ENCODE assay signal across 23 cellular contexts in genomic region chr17:78335176-78335575, GRCh38. TPM values are rescaled to one million over a fixed set of nuclear protein-coding genes. Genes with fewer than 3 reads are reported as not detected.
DNase-seq lines count a peak whose midpoint lies in the region; ATAC-seq, FAIRE-seq and TF ChIP-seq lines count a peak whose summit lies in the region.
"Had no signal": no experiment of that assay in that cellular context is flagged by ENCODE, and none has a peak within 500 bp of the region (broad histone marks: within the 10 kb centered on the region; RNA-seq: fewer than 3 reads in every experiment).

No MANE protein-coding gene starts in this region.

- H3K36me3 Mint-ChIP-seq in CD4-positive, alpha-beta memory T cell = no peaks in the 10 kb centered on the region
- H3K36me3 Mint-ChIP-seq in astrocyte (ENCODE audit: low read depth, unreplicated experiment) = no peaks in the 10 kb centered on the region

- no TSS peak for BruUV-seq in HCT116 (replicated peaks; lab: Mats Ljungman, UMichigan)

- TF ChIP-seq CTCF in HCT116 (IDR thresholded peaks at IDR 0.05 in 2 of 3, conservative IDR thresholded peaks at IDR 0.05 in 1 of 3; ENCODE audit: borderline replicate concordance in 1 of 3, insufficient read depth in 1 of 3, low read depth in 2 of 3, low read length in 2 of 3) (no peak), astrocyte (IDR thresholded peaks at IDR 0.05; ENCODE audit: insufficient read depth, low read depth, low read length) (no peak)

- no peaks in the 10 kb centered on the region for H3K9me3 Mint-ChIP-seq in CD4-positive, alpha-beta memory T cell
- peaks cover 3% of the 10 kb centered on the region for H3K9me3 Mint-ChIP-seq in astrocyte (ENCODE audit: unreplicated experiment)
- H3K9me3 Mint-ChIP-seq: activated CD4-positive, alpha-beta T cell treated with anti-CD3 and anti-CD28 coated beads, Interleukin-2, amount 10 ng/mL, durations not matched to agents 24 days and 14 days; stimulated activated naive CD8-positive, alpha-beta T cell treated with anti-CD3 and anti-CD28 coated beads, Interleukin-15, amount 100 ng/mL, for 72 hours had no signal

- peaks cover 45% of the 10 kb centered on the region for H3K4me1 ChIP-seq in CD4-positive, alpha-beta memory T cell (ENCODE audit: insufficient read depth, low read length)
- H3K4me1 ChIP-seq in HCT116 (ENCODE audit: control insufficient read depth in 1 of 2, insufficient read depth in 2 of 2, low read length in 2 of 2) = peaks cover 57 to 90% of the 10 kb centered on the region in 2 experiments
- peaks cover 30% of the 10 kb centered on the region for H3K4me1 ChIP-seq in astrocyte (ENCODE audit: insufficient read depth, low read length)
- H3K4me1 ChIP-seq in mucosa of stomach (ENCODE audit: control insufficient read depth, insufficient read depth, low read length) = peaks cover 46% of the 10 kb centered on the region
- H3K4me1 ChIP-seq: left ventricle myocardium inferior, pancreas had no signal

- no peak overlapping the region for H2AFZ ChIP-seq in HCT116 (ENCODE audit: low read depth, low read length, poor library complexity, severe bottlenecking)
- no peak overlapping the region for H2AFZ ChIP-seq in astrocyte (ENCODE audit: low read depth, low read length)

- H3K27ac ChIP-seq in CD4-positive, alpha-beta memory T cell (ENCODE audit: low read depth, low read length) = no peak overlapping the region
- H3K27ac ChIP-seq in HCT116 (ENCODE audit: low read depth, low read length) (peak overlapping the region; percentile 32; the same call in 1 of the 2 replicates), astrocyte (ENCODE audit: low read depth, low read length) (peak overlapping the region; percentile 79)
- H3K27ac ChIP-seq: left ventricle myocardium inferior, pancreas, upper lobe of right lung had no signal

- H3K4me1 Mint-ChIP-seq in CD4-positive, alpha-beta memory T cell = peaks cover 26 to 74% (median 47%) of the 10 kb centered on the region in 4 donors
- peaks cover 24% of the 10 kb centered on the region for H3K4me1 Mint-ChIP-seq in astrocyte (ENCODE audit: low read depth, unreplicated experiment)

- no peak overlapping the region for H3K4me3 ChIP-seq in CD4-positive, alpha-beta memory T cell (ENCODE audit: low read length in 2 of 2)
- H3K4me3 ChIP-seq in HCT116 (replicated peaks in 1 of 2; ENCODE audit: low read depth in 1 of 2, low read length in 2 of 2) (peak overlapping the region in 1 of 2 experiments; percentile 26; a peak in 1 of 4 replicates), astrocyte (ENCODE audit: insufficient read depth, low read depth, low read length) (no peak overlapping the region), mucosa of stomach (ENCODE audit: low read length) (no peak overlapping the region)
- H3K4me3 ChIP-seq: left ventricle myocardium inferior, pancreas, upper lobe of right lung had no signal

- no peaks in the 10 kb centered on the region for H3K27me3 Mint-ChIP-seq in CD4-positive, alpha-beta memory T cell
- no peaks in the 10 kb centered on the region for H3K27me3 Mint-ChIP-seq in astrocyte (ENCODE audit: low read depth, unreplicated experiment)
- H3K27me3 Mint-ChIP-seq: B cell; stimulated activated naive CD8-positive, alpha-beta T cell treated with anti-CD3 and anti-CD28 coated beads, Interleukin-15, amount 100 ng/mL, for 72 hours had no signal

- no peaks in the 10 kb centered on the region for H4K20me1 ChIP-seq in HCT116 (ENCODE audit: insufficient read depth)
- H4K20me1 ChIP-seq in astrocyte (ENCODE audit: insufficient read depth, low read length) = no peaks in the 10 kb centered on the region

- H3K9me3 ChIP-seq in CD4-positive, alpha-beta memory T cell (ENCODE audit: control insufficient read depth in 1 of 2, low read length in 2 of 2) = no peaks in the 10 kb centered on the region
- H3K9me3 ChIP-seq in HCT116 (ENCODE audit: control insufficient read depth in 1 of 2, insufficient read depth in 1 of 2, low read depth in 1 of 2, low read length in 2 of 2) (no peaks in the 10 kb centered on the region), astrocyte (ENCODE audit: insufficient read depth, low read depth, low read length) (no peaks in the 10 kb centered on the region), mucosa of stomach (ENCODE audit: control insufficient read depth, low read length) (no peaks in the 10 kb centered on the region)
- H3K9me3 ChIP-seq: left ventricle myocardium inferior, pancreas, upper lobe of right lung had no signal

- H3K9ac ChIP-seq in HCT116 (ENCODE audit: low read length) = peak overlapping the region; percentile 44
- peak overlapping the region; percentile 49 for H3K9ac ChIP-seq in astrocyte (ENCODE audit: low read length)
- peak overlapping the region; percentile 59 for H3K9ac ChIP-seq in mucosa of stomach (ENCODE audit: low read length)

- no peak for FAIRE-seq in astrocyte (lab: Jason Lieb, UNC)
- FAIRE-seq: D721Med, GM19239, pancreas had no signal

- H3K79me2 ChIP-seq in HCT116 (ENCODE audit: insufficient read depth, low read length) (no peaks in the 10 kb centered on the region), astrocyte (ENCODE audit: insufficient read depth, low read length) (no peaks in the 10 kb centered on the region)

- no peak for TF ChIP-seq POLR2A in HCT116 (IDR thresholded peaks at IDR 0.05; ENCODE audit: borderline replicate concordance, extremely low read depth, insufficient read depth, insufficient read length)

- H3K27ac Mint-ChIP-seq in CD4-positive, alpha-beta memory T cell = peak overlapping the region in 4 of 7 donors; percentile 13 to 70 (median 55)
- no peak overlapping the region for H3K27ac Mint-ChIP-seq in astrocyte (ENCODE audit: unreplicated experiment)
- H3K27ac Mint-ChIP-seq: activated CD4-positive, alpha-beta T cell treated with anti-CD3 and anti-CD28 coated beads, Interleukin-2, amount 10 ng/mL, durations not matched to agents 24 days and 14 days had no signal

- POLR2A ChIA-PET in CD4-positive, alpha-beta memory T cell (lab: Charles Lee; ENCODE audit: partially characterized antibody) = interaction anchor here (1.2 to 1.4 kb wide), 2 partner anchors 10 to 194 kb away, joined by 3 read pairs; no protein-coding TSS in a partner anchor
- POLR2A ChIA-PET in HCT116 (lab: Charles Lee) = interaction anchor here (0.9 to 1.7 kb wide), 7 partner anchors 7 to 25 kb away, joined by 3 to 8 read pairs (median 3); partner anchors contain the start of gene SOCS3

- no peaks in the 10 kb centered on the region for H3K27me3 ChIP-seq in CD4-positive, alpha-beta memory T cell (ENCODE audit: insufficient read depth, low read length)
- H3K27me3 ChIP-seq in HCT116 (ENCODE audit: insufficient read depth, low read length) (no peaks in the 10 kb centered on the region), astrocyte (ENCODE audit: insufficient read depth, low read length) (no peaks in the 10 kb centered on the region), mucosa of stomach (ENCODE audit: control insufficient read depth, insufficient read depth, low read length) (no peaks in the 10 kb centered on the region)
- H3K27me3 ChIP-seq: pancreas, upper lobe of right lung had no signal

- CTCF ChIA-PET in CD4-positive, alpha-beta memory T cell (lab: Charles Lee; ENCODE audit: partially characterized antibody) = interaction anchor here (1.3 to 2.3 kb wide), 5 partner anchors 18 to 83 kb away, joined by 3 to 9 read pairs (median 4); no protein-coding TSS in a partner anchor
- CTCF ChIA-PET in HCT116 (lab: Charles Lee) = interaction anchor here (1.5 kb wide), 4 partner anchors 15 to 87 kb away, joined by 3 to 8 read pairs (median 3); no protein-coding TSS in a partner anchor

- H3K4me3 Mint-ChIP-seq in CD4-positive, alpha-beta memory T cell = no peak overlapping the region
- H3K4me3 Mint-ChIP-seq in astrocyte (ENCODE audit: unreplicated experiment) = no peak overlapping the region
- H3K4me3 Mint-ChIP-seq: activated CD4-positive, alpha-beta T cell treated with anti-CD3 and anti-CD28 coated beads, Interleukin-2, amount 10 ng/mL, durations not matched to agents 24 days and 14 days; B cell; stimulated activated naive CD8-positive, alpha-beta T cell treated with anti-CD3 and anti-CD28 coated beads, Interleukin-15, amount 100 ng/mL, for 72 hours had no signal

- RAD21 ChIA-PET in HCT116 (lab: Charles Lee; ENCODE audit: low non-redundant PET in 1 of 2, low total read pairs in 2 of 2, uncharacterized antibody in 2 of 2, unreplicated experiment in 2 of 2) = no interaction called here

- TF ChIP-seq RAD21 in HCT116 (IDR thresholded peaks at IDR 0.05; ENCODE audit: low read depth) = no peak

- no peaks in the 10 kb centered on the region for H3K9me2 ChIP-seq in HCT116 (ENCODE audit: insufficient read depth)

- no peak for DNase-seq in CD4-positive, alpha-beta memory T cell
- DNase-seq in HCT116 (ENCODE audit: low read depth, low spot score) = no peak
- DNase-seq in astrocyte (ENCODE audit: low read depth) = no peak
- DNase-seq in HK-2 (ENCODE audit: unreplicated experiment) = no peak
- DNase-seq in NCI-H1048 (lab: John Stamatoyannopoulos, UW) = no peak
- DNase-seq in central memory CD4-positive, alpha-beta T cell = no peak
- DNase-seq: activated CD4-positive, alpha-beta T cell treated with anti-CD3 and anti-CD28 coated beads, Interleukin-2, amount 10 ng/mL, durations not matched to agents 24 days and 14 days; aorta; effector memory CD4-positive, alpha-beta T cell; H7; left ventricle myocardium inferior; NCI-H146; NCI-H2227 treated with DMSO at 0.1 percent for 48 hours; NCI-H774; pancreas; stimulated activated CD4-positive, alpha-beta T cell treated with anti-CD3 and anti-CD28 coated beads, Interleukin-2, amount 100 ng/mL, for 24 hours; stimulated activated naive CD8-positive, alpha-beta T cell treated with anti-CD3 and anti-CD28 coated beads, Interleukin-15, amount 100 ng/mL, for 72 hours; upper lobe of right lung had no signal

- intact Hi-C loops in CD4-positive, alpha-beta memory T cell (cut with micrococcal nuclease) = no loop called here
- intact Hi-C loops in HCT116 (cut with micrococcal nuclease) = no loop called here

- H3K4me2 ChIP-seq in HCT116 (ENCODE audit: low read length) (peak overlapping the region; percentile 66), astrocyte (ENCODE audit: low read length) (peak overlapping the region; percentile 68)

- ATAC-seq in HCT116 (no peak), GM19397 (IDR thresholded peaks at IDR 0.05; ENCODE audit: unreplicated experiment) (no peak)
- ATAC-seq: pancreas; stimulated activated naive CD8-positive, alpha-beta T cell treated with anti-CD3 and anti-CD28 coated beads, Interleukin-15, amount 100 ng/mL, for 72 hours; upper lobe of right lung had no signal

- H3K36me3 ChIP-seq in CD4-positive, alpha-beta memory T cell (ENCODE audit: insufficient read depth, low read length) = no peaks in the 10 kb centered on the region
- H3K36me3 ChIP-seq in HCT116 (ENCODE audit: control insufficient read depth in 1 of 2, insufficient read depth in 2 of 2, low read length in 2 of 2) (no peaks in the 10 kb centered on the region), astrocyte (ENCODE audit: insufficient read depth, low read length) (no peaks in the 10 kb centered on the region), mucosa of stomach (ENCODE audit: control insufficient read depth, insufficient read depth, low read length) (no peaks in the 10 kb centered on the region)
- H3K36me3 ChIP-seq: left ventricle myocardium inferior, pancreas, upper lobe of right lung had no signal

RNA-seq across cellular contexts. Expression of gene SOCS3, which starts 24.7 kb away (rescaled TPM):
- 1 to 10 TPM; 7.5 to 8.4 TPM for total RNA-seq in CD4-positive, alpha-beta memory T cell
- 100 to 1,000 TPM in 1 of 2 donors, 10 to 100 TPM in 1; 60.8 to 220 TPM for polyA plus RNA-seq in CD4-positive, alpha-beta memory T cell
- total RNA-seq in HCT116 (2021; ENCODE audit: unreplicated experiment) (26.7 TPM), astrocyte (13.4 and 16.7 TPM in 2 replicates)
- polyA plus RNA-seq in HCT116 (2012) = 23.7 and 28.3 TPM in 2 replicates

RNA-seq across cellular contexts. Expression of gene PGS1, which starts 43.3 kb away (rescaled TPM):
- total RNA-seq in CD4-positive, alpha-beta memory T cell = 10 to 100 TPM; 84.4 to 84.8 TPM
- polyA plus RNA-seq in CD4-positive, alpha-beta memory T cell = 10 to 100 TPM; 33.9 to 36.6 TPM
- total RNA-seq in HCT116 (2021; ENCODE audit: unreplicated experiment) (44.4 TPM), astrocyte (31.3 and 32.0 TPM in 2 replicates)
- 27.4 and 29.1 TPM in 2 replicates for polyA plus RNA-seq in HCT116 (2012)
